8 cellular contexts compared by ENCODE assay signal in the genomic region with DNA sequence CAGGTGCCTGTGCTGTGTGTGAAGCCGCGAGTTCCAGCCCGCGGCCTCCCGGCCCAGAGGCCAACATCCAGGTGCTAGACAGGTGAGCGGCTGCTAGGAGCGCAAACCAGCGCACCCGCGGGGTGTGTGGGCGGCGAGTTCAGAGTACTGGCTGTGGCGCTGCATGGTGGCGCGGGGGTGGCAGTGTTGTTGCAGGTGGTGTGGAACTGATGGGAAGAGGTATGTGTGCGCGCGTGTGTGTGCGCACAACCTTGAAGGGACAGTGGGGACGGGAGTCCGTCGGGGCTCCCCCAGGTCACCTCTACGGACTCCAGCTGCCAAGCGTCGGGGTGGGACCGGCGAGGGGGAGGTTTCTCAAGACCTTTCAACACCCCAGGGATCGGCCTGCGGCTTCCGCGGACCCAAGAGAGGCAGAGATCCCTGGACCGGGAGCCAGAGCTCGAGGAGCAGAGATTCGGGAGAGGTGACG. TPM values are rescaled to one million over a fixed set of nuclear protein-coding genes. Genes with fewer than 3 reads are reported as not detected.
DNase-seq lines count a peak whose midpoint lies in the region; ATAC-seq and TF ChIP-seq lines count a peak whose summit lies in the region.

No MANE protein-coding gene starts in this region.

- intact Hi-C loops in HCT116 (cut with micrococcal nuclease): no loop called here
- intact Hi-C loops in head of caudate nucleus (cut with DNase I): no loop called here

- DNase-seq in HCT116 (ENCODE audit: low read depth, low spot score): no peak
- peak; percentile 22 for DNase-seq in activated CD4-positive, alpha-beta T cell treated with anti-CD3 and anti-CD28 coated beads, Interleukin-2, amount 50 U/mL, for 1 hour
- peak in 41 of 42 donors; percentile 19 to 83 (median 67) for DNase-seq in head of caudate nucleus
- peak; percentile 30 to 65 for DNase-seq in stimulated activated CD4-positive, alpha-beta T cell treated with anti-CD3 and anti-CD28 coated beads, Interleukin-2, amount 100 ng/mL, for 24 hours

- no peaks in the 10 kb centered on the region for H3K9me3 ChIP-seq in HCT116 (ENCODE audit: control insufficient read depth in 1 of 2, insufficient read depth in 1 of 2, low read depth in 1 of 2, low read length in 2 of 2)

- no peak for TF ChIP-seq RAD21 in HCT116 (IDR thresholded peaks at IDR 0.05; ENCODE audit: low read depth)

- H4K20me1 ChIP-seq in HCT116 (ENCODE audit: insufficient read depth): no peaks in the 10 kb centered on the region

- no peaks in the 10 kb centered on the region for H3K36me3 ChIP-seq in HCT116 (ENCODE audit: control insufficient read depth in 1 of 2, insufficient read depth in 2 of 2, low read length in 2 of 2)

- H3K4me3 ChIP-seq in HCT116 (replicated peaks in 1 of 2; ENCODE audit: low read depth in 1 of 2, low read length in 2 of 2): peak overlapping the region; percentile 64 to 71

- H3K9me2 ChIP-seq in HCT116 (ENCODE audit: insufficient read depth): no peaks in the 10 kb centered on the region

- BruUV-seq in HCT116 (replicated peaks; lab: Mats Ljungman, UMichigan): no TSS peak

- ATAC-seq in HCT116: peak; percentile 64
- no peak for ATAC-seq in HG03432 (IDR thresholded peaks at IDR 0.05; ENCODE audit: unreplicated experiment)
- ATAC-seq in HG03139 (IDR thresholded peaks at IDR 0.05; ENCODE audit: unreplicated experiment): no peak
- ATAC-seq in HG03469 (IDR thresholded peaks at IDR 0.05; ENCODE audit: unreplicated experiment): no peak
- no peak for ATAC-seq in HG02588 (IDR thresholded peaks at IDR 0.05; ENCODE audit: unreplicated experiment)

- no peak for TF ChIP-seq POLR2A in HCT116 (IDR thresholded peaks at IDR 0.05; ENCODE audit: borderline replicate concordance, extremely low read depth, insufficient read depth, insufficient read length)

- RAD21 ChIA-PET in HCT116 (lab: Charles Lee; ENCODE audit: low non-redundant PET in 1 of 2, low total read pairs in 2 of 2, uncharacterized antibody in 2 of 2, unreplicated experiment in 2 of 2): no interaction called here

- H3K9ac ChIP-seq in HCT116 (ENCODE audit: low read length): peak overlapping the region; percentile 58

- TF ChIP-seq CTCF in HCT116 (IDR thresholded peaks at IDR 0.05 in 2 of 3, conservative IDR thresholded peaks at IDR 0.05 in 1 of 3; ENCODE audit: borderline replicate concordance in 1 of 3, insufficient read depth in 1 of 3, low read depth in 2 of 3, low read length in 2 of 3): no peak

- H2AFZ ChIP-seq in HCT116 (ENCODE audit: low read depth, low read length, poor library complexity, severe bottlenecking): peak overlapping the region; percentile 98

- H3K27ac ChIP-seq in HCT116 (ENCODE audit: low read depth, low read length): peak overlapping the region; percentile 10; the same call in 1 of the 2 replicates

- POLR2A ChIA-PET in HCT116 (lab: Charles Lee): interaction anchor here (0.6 to 1.0 kb wide), 3 partner anchors 10 to 100 kb away, joined by 4 to 5 read pairs (median 4); no protein-coding TSS in a partner anchor

- H3K27me3 ChIP-seq in HCT116 (ENCODE audit: insufficient read depth, low read length): no peaks in the 10 kb centered on the region

- CTCF ChIA-PET in HCT116 (lab: Charles Lee): interaction anchor here (0.7 to 2.7 kb wide), 6 partner anchors 9 to 115 kb away, joined by 3 to 9 read pairs (median 4); a partner anchor contains a TSS

- H3K4me1 ChIP-seq in HCT116 (ENCODE audit: control insufficient read depth in 1 of 2, insufficient read depth in 2 of 2, low read length in 2 of 2): peaks cover 6 to 20% of the 10 kb centered on the region in 2 experiments; a peak in 3 of 4 replicates

- peak overlapping the region; percentile 93 for H3K4me2 ChIP-seq in HCT116 (ENCODE audit: low read length)

- H3K79me2 ChIP-seq in HCT116 (ENCODE audit: insufficient read depth, low read length): no peaks in the 10 kb centered on the region

TF ChIP-seq in HCT116, 20 proteins besides CTCF, POLR2A, EP300 and RAD21:
- TF ChIP-seq, protein P1, sequence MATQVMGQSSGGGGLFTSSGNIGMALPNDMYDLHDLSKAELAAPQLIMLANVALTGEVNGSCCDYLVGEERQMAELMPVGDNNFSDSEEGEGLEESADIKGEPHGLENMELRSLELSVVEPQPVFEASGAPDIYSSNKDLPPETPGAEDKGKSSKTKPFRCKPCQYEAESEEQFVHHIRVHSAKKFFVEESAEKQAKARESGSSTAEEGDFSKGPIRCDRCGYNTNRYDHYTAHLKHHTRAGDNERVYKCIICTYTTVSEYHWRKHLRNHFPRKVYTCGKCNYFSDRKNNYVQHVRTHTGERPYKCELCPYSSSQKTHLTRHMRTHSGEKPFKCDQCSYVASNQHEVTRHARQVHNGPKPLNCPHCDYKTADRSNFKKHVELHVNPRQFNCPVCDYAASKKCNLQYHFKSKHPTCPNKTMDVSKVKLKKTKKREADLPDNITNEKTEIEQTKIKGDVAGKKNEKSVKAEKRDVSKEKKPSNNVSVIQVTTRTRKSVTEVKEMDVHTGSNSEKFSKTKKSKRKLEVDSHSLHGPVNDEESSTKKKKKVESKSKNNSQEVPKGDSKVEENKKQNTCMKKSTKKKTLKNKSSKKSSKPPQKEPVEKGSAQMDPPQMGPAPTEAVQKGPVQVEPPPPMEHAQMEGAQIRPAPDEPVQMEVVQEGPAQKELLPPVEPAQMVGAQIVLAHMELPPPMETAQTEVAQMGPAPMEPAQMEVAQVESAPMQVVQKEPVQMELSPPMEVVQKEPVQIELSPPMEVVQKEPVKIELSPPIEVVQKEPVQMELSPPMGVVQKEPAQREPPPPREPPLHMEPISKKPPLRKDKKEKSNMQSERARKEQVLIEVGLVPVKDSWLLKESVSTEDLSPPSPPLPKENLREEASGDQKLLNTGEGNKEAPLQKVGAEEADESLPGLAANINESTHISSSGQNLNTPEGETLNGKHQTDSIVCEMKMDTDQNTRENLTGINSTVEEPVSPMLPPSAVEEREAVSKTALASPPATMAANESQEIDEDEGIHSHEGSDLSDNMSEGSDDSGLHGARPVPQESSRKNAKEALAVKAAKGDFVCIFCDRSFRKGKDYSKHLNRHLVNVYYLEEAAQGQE (IDR thresholded peaks at IDR 0.05; ENCODE audit: low read depth): no peak
- TF ChIP-seq TCF7L2 (IDR thresholded peaks at IDR 0.05; ENCODE audit: borderline replicate concordance, extremely low read depth, insufficient read depth, insufficient read length): peak; percentile 80
- peak; percentile 92 for TF ChIP-seq EGR1 (IDR thresholded peaks at IDR 0.05; ENCODE audit: low read depth)

RNA-seq across cellular contexts. Expression of a gene that starts 0.4 kb away (rescaled TPM):
- total RNA-seq in HCT116 (2021; ENCODE audit: unreplicated experiment): 4.3 TPM
- 4.1 and 5.3 TPM in 2 replicates for polyA plus RNA-seq in HCT116 (2012)
